6 cellular contexts compared by ENCODE assay signal in genomic region chr12:110765572-110765971, GRCh38. TPM values are rescaled to one million over a fixed set of nuclear protein-coding genes. Genes with fewer than 3 reads are reported as not detected.
DNase-seq lines count a peak whose midpoint lies in the region; ATAC-seq, FAIRE-seq and TF ChIP-seq lines count a peak whose summit lies in the region.
"Not testable (repeated sequence)": the region's sequence is repeated elsewhere in the genome, so short reads cannot be mapped to it uniquely, and the experiment has no call there.

No MANE protein-coding gene starts in this region.

- TF ChIP-seq CTCF in HEK293 (tag by site-specific recombination; IDR thresholded peaks at IDR 0.05); K562 (IDR thresholded peaks at IDR 0.05 in 2 of 3, conservative IDR thresholded peaks at IDR 0.05 in 1 of 3; ENCODE audit: insufficient read depth in 2 of 3, low read depth in 1 of 3, low read length in 3 of 3); gastrocnemius medialis (IDR thresholded peaks at IDR 0.05 in 4 of 5, conservative IDR thresholded peaks at IDR 0.05 in 1 of 5): not testable (repeated sequence)

- CTCF ChIA-PET in HEK293 (lab: Yijun Ruan, JAX), result interaction anchor here (0.7 kb wide), 1 partner anchor 96 kb away, joined by 3 read pairs; no protein-coding TSS in a partner anchor
- CTCF ChIA-PET in K562 (lab: Yijun Ruan, JAX; ENCODE audit: low intra/inter-chr PET ratio), result not testable (repeated sequence)

- not testable (repeated sequence) for TF ChIP-seq RAD21 in K562 (CRISPR knock-in tag; conservative IDR thresholded peaks at IDR 0.05 in 1 of 2, IDR thresholded peaks at IDR 0.05 in 1 of 2)

- DNase-seq in Karpas-422 (peak; percentile 16), Right ventricle myocardium inferior (ENCODE audit: missing footprints) (peak; percentile 25)
- DNase-seq in K562 (ENCODE audit: extremely low read depth in 1 of 4, low spot score in 3 of 4); left colon; gastrocnemius medialis: not testable (repeated sequence)

- not testable (repeated sequence) for H3K9me3 ChIP-seq in HEK293 (ENCODE audit: control insufficient read depth, insufficient read depth, low read depth, low read length); Karpas-422 (ENCODE audit: low read length); K562 (replicated peaks; ENCODE audit: control insufficient read depth, insufficient read depth, low read depth, low read length); gastrocnemius medialis

- BruUV-seq in K562 (replicated peaks; lab: Mats Ljungman, UMichigan), result not testable (repeated sequence)

- intact Hi-C loops in K562 (cut with micrococcal nuclease); Right ventricle myocardium inferior (cut with DNase I); left colon (cut with DNase I, micrococcal nuclease); gastrocnemius medialis (cut with DNase I; ENCODE audit: low total_unique reads): not testable (repeated sequence)

- not testable (repeated sequence) for FAIRE-seq in K562 (lab: Jason Lieb, UNC)

- H3K36me3 ChIP-seq in HEK293 (ENCODE audit: control insufficient read depth in 2 of 2, insufficient read depth in 1 of 2, low read length in 2 of 2); Karpas-422 (ENCODE audit: insufficient read depth, low read length); K562 (ENCODE audit: control insufficient read depth, insufficient read depth, low read length); gastrocnemius medialis: not testable (repeated sequence)

- H3K27ac ChIP-seq in HEK293 (ENCODE audit: extremely low read depth, low read depth, low read length); Karpas-422 (ENCODE audit: low read length); K562 (ENCODE audit: extremely low read depth, low read depth, low read length): not testable (repeated sequence)
- peak overlapping the region; percentile 57 to 81 (median 72) for H3K27ac ChIP-seq in gastrocnemius medialis

- H4K20me1 ChIP-seq in Karpas-422 (ENCODE audit: insufficient read depth, low read depth, low read length); K562 (replicated peaks; ENCODE audit: control insufficient read depth, insufficient read depth, low read length): not testable (repeated sequence)

- WGBS in K562 (ENCODE audit: insufficient coverage, low coverage, missing lambda C conversion rate), result 5% methylated on average over 3 of the region's 3 CpGs

- H3K9me2 ChIP-seq in Karpas-422 (replicated peaks; ENCODE audit: insufficient read depth, low read length), result not testable (repeated sequence)

- POLR2A ChIA-PET in HEK293 (lab: Yijun Ruan, JAX) (interaction anchor here (0.6 kb wide), 2 partner anchors 9 to 898 kb away, joined by 4 to 5 read pairs; no protein-coding TSS in a partner anchor), K562 (lab: Yijun Ruan, JAX) (interaction anchor here (0.5 kb wide), 1 partner anchor 90 kb away, joined by 3 read pairs; no protein-coding TSS in a partner anchor)

- not testable (repeated sequence) for H3K4me2 ChIP-seq in Karpas-422 (ENCODE audit: low read depth, low read length, poor library complexity, severe bottlenecking); K562 (ENCODE audit: insufficient read depth, low read length)

- not testable (repeated sequence) for H3K4me1 ChIP-seq in HEK293 (ENCODE audit: control insufficient read depth, insufficient read depth, low read length); K562 (replicated peaks in 1 of 2; ENCODE audit: control insufficient read depth in 2 of 2, insufficient read depth in 2 of 2, low read length in 2 of 2)
- H3K4me1 ChIP-seq in Karpas-422 (ENCODE audit: low read length) (peaks cover 11% of the 10 kb centered on the region; the same call in 1 of the 2 replicates), gastrocnemius medialis (peaks cover 0 to 18% of the 10 kb centered on the region in 2 donors)

- not testable (repeated sequence) for H3K27me3 ChIP-seq in Karpas-422 (ENCODE audit: low read length); K562 (ENCODE audit: control insufficient read depth in 2 of 2, insufficient read depth in 2 of 2, low read length in 2 of 2); gastrocnemius medialis

- in situ Hi-C loops in K562 (cut with MboI); gastrocnemius medialis (cut with MboI; ENCODE audit: low sequenced_read_pairs in 4 of 4): not testable (repeated sequence)

- not testable (repeated sequence) for ATAC-seq in K562, Right ventricle myocardium inferior, gastrocnemius medialis
- peak; percentile 6 for ATAC-seq in left colon

- not testable (repeated sequence) for TF ChIP-seq EP300 in K562 (IDR thresholded peaks at IDR 0.05; ENCODE audit: low read length)

- not testable (repeated sequence) for H3K4me3 ChIP-seq in HEK293 (ENCODE audit: low read depth, low read length); Karpas-422 (ENCODE audit: low read length); K562; gastrocnemius medialis

- not testable (repeated sequence) for H3K9me1 ChIP-seq in K562 (ENCODE audit: control insufficient read depth, insufficient read depth, low read length)

- not testable (repeated sequence) for TF ChIP-seq POLR2A in K562 (conservative IDR thresholded peaks at IDR 0.05); gastrocnemius medialis (IDR thresholded peaks at IDR 0.05)

- H3K79me2 ChIP-seq in Karpas-422 (ENCODE audit: low read length); K562 (ENCODE audit: control insufficient read depth, insufficient read depth, low read length): not testable (repeated sequence)

- H3K9ac ChIP-seq in Karpas-422 (ENCODE audit: low read length); K562 (ENCODE audit: insufficient read depth in 1 of 2, low read depth in 2 of 2, low read length in 2 of 2): not testable (repeated sequence)

- H2AFZ ChIP-seq in Karpas-422 (ENCODE audit: low read length); K562 (ENCODE audit: low read depth, low read length): not testable (repeated sequence)

TF ChIP-seq in HEK293, 187 proteins besides CTCF, POLR2A, EP300 and RAD21:
- TF ChIP-seq ZNF121 (tag by site-specific recombination; IDR thresholded peaks at IDR 0.05), result peak; percentile 73; the same call in 1 of the 2 replicates

TF ChIP-seq in K562, 482 proteins besides CTCF, POLR2A, EP300 and RAD21:
- TF ChIP-seq RBM25 (IDR thresholded peaks at IDR 0.05; ENCODE audit: low read depth, low read length, severe bottlenecking) (peak; percentile 35), ADNP (tag; IDR thresholded peaks at IDR 0.05) (peak; percentile 61), BCOR (IDR thresholded peaks at IDR 0.05) (peak; percentile 52), ZNF121 (CRISPR knock-in tag; conservative IDR thresholded peaks at IDR 0.05) (peak; percentile 95)

RNA-seq across cellular contexts. Expression of gene PPP1CC, which starts 22.9 kb away (rescaled TPM):
- 128 and 248 TPM in 2 replicates for total RNA-seq in Karpas-422 (2014; rRNA removed; shearing (Covaris generic); ENCODE audit: low replicate concordance)
- 91.4 and 203 TPM in 2 replicates for total RNA-seq in K562 (2011; cell fraction: chromatin; rRNA removed; ENCODE audit: low replicate concordance)
- 57.5 and 69.1 TPM in 2 replicates for total RNA-seq in K562 (2011; cell fraction: nucleolus; rRNA removed)
- total RNA-seq in K562 (2011; cell fraction: nucleoplasm; rRNA removed), result 128 and 212 TPM in 2 replicates
- total RNA-seq in K562 (2014; rRNA removed), result 153 and 181 TPM in 2 replicates
- 203 and 241 TPM in 2 replicates for total RNA-seq in K562 (2014; rRNA removed; fragmentation: Illumina TruSeq; extraction: Trizol)
- 182 and 195 TPM in 2 replicates for total RNA-seq in K562 (2015; rRNA removed; fragmentation: Illumina TruSeq; extraction: Trizol)
- total RNA-seq in K562 (2021), result 178 and 197 TPM in 2 replicates
- 223 and 280 TPM in 2 replicates for polyA plus RNA-seq in K562 (2011; rRNA removed)
- polyA plus RNA-seq in K562 (2011; cell fraction: cytosol; rRNA removed), result 55.3 and 113 TPM in 2 replicates
- 73.0 and 117 TPM in 2 replicates for polyA plus RNA-seq in K562 (2011; cell fraction: nucleus; rRNA removed)
- 169 and 223 TPM in 2 replicates for polyA plus RNA-seq in K562 (2012)
- 247 and 286 TPM in 2 replicates for polyA plus RNA-seq in K562 (2014; fragmentation: Illumina TruSeq; extraction: Trizol)
- 10 to 100 TPM; 67.4 to 76.3 TPM for polyA plus RNA-seq in K562 (2014; fragmentation: Nextera tagmentation; extraction: Ambion mirVana)
- 184 and 189 TPM in 2 replicates for polyA plus RNA-seq in K562 (2014; rRNA removed)
- polyA minus RNA-seq in K562 (2011; rRNA and poly(A)+ RNA removed), result 168 and 213 TPM in 2 replicates
- 76.7 and 92.6 TPM in 2 replicates for polyA minus RNA-seq in K562 (2011; cell fraction: cytosol; rRNA and poly(A)+ RNA removed)
- polyA minus RNA-seq in K562 (2011; cell fraction: nucleus; rRNA and poly(A)+ RNA removed), result 44.8 and 82.3 TPM in 2 replicates
- 163 TPM for total RNA-seq in Right ventricle myocardium inferior
- total RNA-seq in left colon, result 100 to 1,000 TPM; 165 to 178 TPM
- 100 to 1,000 TPM in 3 of 4 donors, 10 to 100 TPM in 1; 96.4 to 226 (median 154) TPM for total RNA-seq in gastrocnemius medialis
